ENCODE assay signal across 1 cellular context in genomic region chr19:42290523-42291436, GRCh38.
A peak's percentile ranks its signal among the peaks of the same experiment; 100 is the strongest.
TF ChIP-seq lines count a peak whose summit lies in the region.

No MANE protein-coding gene starts in this region.

TF ChIP-seq in GM12878, 131 proteins besides CTCF, POLR2A, EP300 and RAD21:
- TF ChIP-seq YY1 (IDR thresholded peaks at IDR 0.05; ENCODE audit: low read depth, low read length) (0 out of 2 replicates have a peak, but pooled peaks have one; percentile 29), RUNX3 (IDR thresholded peaks at IDR 0.05; ENCODE audit: low read length) (peak; percentile 9; the same call in 1 of the 2 replicates), SMC3 (IDR thresholded peaks at IDR 0.05; ENCODE audit: borderline replicate concordance, low read length) (peak; percentile 39; the same call in 1 of the 2 replicates), TCF12 (IDR thresholded peaks at IDR 0.05; ENCODE audit: low read depth, low read length) (no peak), BCL3 (IDR thresholded peaks at IDR 0.05; ENCODE audit: borderline replicate concordance, insufficient read depth, low read depth, low read length, poor library complexity, severe bottlenecking) (no peak), SMARCA5 (IDR thresholded peaks at IDR 0.05) (0 out of 2 replicates have a peak, but pooled peaks have one; percentile 35)
